Comparison of ENCODE assay signal across 1 cellular context in the genomic region with DNA sequence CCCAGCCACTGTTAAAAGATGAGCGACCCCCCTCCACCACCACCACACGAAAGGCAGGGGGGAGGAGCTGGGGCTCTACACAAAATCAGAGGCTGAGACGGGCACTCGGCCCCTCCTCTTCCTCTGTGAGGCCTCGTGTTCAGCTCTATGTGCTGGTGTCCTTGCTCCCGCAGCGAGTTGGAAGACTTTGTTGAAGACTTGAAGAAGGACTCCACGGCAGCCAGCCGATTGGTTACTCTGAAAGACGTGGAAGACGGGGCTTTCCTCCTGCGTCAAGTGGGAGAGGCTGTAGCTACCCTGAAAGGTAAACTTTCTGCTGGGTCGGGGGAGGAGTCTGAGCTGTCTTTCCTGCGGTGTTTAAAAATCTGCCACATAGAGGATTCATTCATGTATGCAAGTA.
TF ChIP-seq lines count a peak whose summit lies in the region.

No MANE protein-coding gene starts in this region.

TF ChIP-seq in GM23338, 12 proteins besides CTCF, POLR2A, EP300 and RAD21 (continued from another document):
- TF ChIP-seq, protein P1, sequence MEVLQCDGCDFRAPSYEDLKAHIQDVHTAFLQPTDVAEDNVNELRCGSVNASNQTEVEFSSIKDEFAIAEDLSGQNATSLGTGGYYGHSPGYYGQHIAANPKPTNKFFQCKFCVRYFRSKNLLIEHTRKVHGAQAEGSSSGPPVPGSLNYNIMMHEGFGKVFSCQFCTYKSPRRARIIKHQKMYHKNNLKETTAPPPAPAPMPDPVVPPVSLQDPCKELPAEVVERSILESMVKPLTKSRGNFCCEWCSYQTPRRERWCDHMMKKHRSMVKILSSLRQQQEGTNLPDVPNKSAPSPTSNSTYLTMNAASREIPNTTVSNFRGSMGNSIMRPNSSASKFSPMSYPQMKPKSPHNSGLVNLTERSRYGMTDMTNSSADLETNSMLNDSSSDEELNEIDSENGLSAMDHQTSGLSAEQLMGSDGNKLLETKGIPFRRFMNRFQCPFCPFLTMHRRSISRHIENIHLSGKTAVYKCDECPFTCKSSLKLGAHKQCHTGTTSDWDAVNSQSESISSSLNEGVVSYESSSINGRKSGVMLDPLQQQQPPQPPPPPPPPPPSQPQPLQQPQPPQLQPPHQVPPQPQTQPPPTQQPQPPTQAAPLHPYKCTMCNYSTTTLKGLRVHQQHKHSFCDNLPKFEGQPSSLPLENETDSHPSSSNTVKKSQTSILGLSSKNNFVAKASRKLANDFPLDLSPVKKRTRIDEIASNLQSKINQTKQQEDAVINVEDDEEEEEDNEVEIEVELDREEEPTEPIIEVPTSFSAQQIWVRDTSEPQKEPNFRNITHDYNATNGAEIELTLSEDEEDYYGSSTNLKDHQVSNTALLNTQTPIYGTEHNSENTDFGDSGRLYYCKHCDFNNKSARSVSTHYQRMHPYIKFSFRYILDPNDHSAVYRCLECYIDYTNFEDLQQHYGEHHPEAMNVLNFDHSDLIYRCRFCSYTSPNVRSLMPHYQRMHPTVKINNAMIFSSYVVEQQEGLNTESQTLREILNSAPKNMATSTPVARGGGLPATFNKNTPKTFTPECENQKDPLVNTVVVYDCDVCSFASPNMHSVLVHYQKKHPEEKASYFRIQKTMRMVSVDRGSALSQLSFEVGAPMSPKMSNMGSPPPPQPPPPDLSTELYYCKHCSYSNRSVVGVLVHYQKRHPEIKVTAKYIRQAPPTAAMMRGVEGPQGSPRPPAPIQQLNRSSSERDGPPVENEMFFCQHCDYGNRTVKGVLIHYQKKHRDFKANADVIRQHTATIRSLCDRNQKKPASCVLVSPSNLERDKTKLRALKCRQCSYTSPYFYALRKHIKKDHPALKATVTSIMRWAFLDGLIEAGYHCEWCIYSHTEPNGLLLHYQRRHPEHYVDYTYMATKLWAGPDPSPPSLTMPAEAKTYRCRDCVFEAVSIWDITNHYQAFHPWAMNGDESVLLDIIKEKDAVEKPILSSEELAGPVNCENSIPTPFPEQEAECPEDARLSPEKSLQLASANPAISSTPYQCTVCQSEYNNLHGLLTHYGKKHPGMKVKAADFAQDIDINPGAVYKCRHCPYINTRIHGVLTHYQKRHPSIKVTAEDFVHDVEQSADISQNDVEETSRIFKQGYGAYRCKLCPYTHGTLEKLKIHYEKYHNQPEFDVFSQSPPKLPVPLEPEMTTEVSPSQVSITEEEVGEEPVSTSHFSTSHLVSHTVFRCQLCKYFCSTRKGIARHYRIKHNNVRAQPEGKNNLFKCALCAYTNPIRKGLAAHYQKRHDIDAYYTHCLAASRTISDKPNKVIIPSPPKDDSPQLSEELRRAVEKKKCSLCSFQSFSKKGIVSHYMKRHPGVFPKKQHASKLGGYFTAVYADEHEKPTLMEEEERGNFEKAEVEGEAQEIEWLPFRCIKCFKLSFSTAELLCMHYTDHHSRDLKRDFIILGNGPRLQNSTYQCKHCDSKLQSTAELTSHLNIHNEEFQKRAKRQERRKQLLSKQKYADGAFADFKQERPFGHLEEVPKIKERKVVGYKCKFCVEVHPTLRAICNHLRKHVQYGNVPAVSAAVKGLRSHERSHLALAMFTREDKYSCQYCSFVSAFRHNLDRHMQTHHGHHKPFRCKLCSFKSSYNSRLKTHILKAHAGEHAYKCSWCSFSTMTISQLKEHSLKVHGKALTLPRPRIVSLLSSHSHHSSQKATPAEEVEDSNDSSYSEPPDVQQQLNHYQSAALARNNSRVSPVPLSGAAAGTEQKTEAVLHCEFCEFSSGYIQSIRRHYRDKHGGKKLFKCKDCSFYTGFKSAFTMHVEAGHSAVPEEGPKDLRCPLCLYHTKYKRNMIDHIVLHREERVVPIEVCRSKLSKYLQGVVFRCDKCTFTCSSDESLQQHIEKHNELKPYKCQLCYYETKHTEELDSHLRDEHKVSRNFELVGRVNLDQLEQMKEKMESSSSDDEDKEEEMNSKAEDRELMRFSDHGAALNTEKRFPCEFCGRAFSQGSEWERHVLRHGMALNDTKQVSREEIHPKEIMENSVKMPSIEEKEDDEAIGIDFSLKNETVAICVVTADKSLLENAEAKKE (CRISPR knock-in tag; IDR thresholded peaks at IDR 0.05), result no peak
- TF ChIP-seq ZNF114 (CRISPR knock-in tag; IDR thresholded peaks at IDR 0.05) (no peak), EZH2phosphoT487 (IDR thresholded peaks at IDR 0.05; ENCODE audit: unreplicated experiment) (no peak), NANOG (IDR thresholded peaks at IDR 0.05; ENCODE audit: borderline replicate concordance) (no peak)
